Comparison of ENCODE assay signal across 25 cellular contexts in the genomic region with DNA sequence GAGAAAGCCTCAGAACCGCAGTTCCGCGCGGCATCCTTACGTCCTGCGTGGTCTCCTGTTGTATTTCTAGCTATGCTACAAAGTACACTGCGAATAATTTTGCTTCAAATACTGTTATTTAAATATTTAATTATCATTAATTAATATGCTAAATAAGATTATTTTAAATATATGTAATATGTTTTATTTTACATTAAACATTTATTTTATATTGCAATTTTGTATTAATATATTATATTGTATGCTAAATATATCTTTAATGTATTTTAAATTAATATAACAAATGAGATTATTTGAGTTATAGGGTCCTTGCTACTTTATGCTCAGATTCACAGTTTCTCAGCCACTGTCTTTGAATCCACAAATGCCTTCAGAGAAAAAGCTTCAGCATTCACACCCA.
"Had no signal": no experiment of that assay in that cellular context is flagged by ENCODE, and none has a peak within 500 bp of the region (broad histone marks: within the 10 kb centered on the region; RNA-seq: fewer than 3 reads in every experiment).

No MANE protein-coding gene starts in this region.

- H2AFZ ChIP-seq: parathyroid adenoma had no signal

- H3K9me3 Mint-ChIP-seq: mesothelial cell of epicardium; natural killer cell treated with Interleukin-12 subunit alpha and Interleukin-12 subunit beta and Interleukin-15 and Interleukin-18, amount 100 ng/mL, for 72 hours; neural crest cell; type B pancreatic cell had no signal

- H3K4me2 ChIP-seq: smooth muscle cell had no signal

- H3K27ac ChIP-seq: coronary artery, gastrocnemius medialis, parathyroid adenoma, right lobe of liver, testis, tibial artery had no signal

- H3K4me1 ChIP-seq: gastrocnemius medialis, parathyroid adenoma, right lobe of liver, testis, tibial artery had no signal

- DNase-seq: dermis blood vessel endothelial cell; effector memory CD4-positive, alpha-beta T cell; gastrocnemius medialis; mesenchymal stem cell; naive B cell; right lobe of liver; stimulated activated CD4-positive, alpha-beta T cell treated with anti-CD3 and anti-CD28 coated beads, Interleukin-2, amount 100 ng/mL, for 24 hours; stimulated activated CD4-positive, alpha-beta T cell treated with anti-CD3 and anti-CD28 coated beads, Interleukin-4, amount 100 ng/mL, for 24 hours; stimulated activated naive CD4-positive, alpha-beta T cell treated with Interleukin-2 at 50 U/mL for 16 hours; substantia nigra; tibial artery had no signal

- H3K4me3 Mint-ChIP-seq: mesothelial cell of epicardium; naive B cell; natural killer cell treated with Interleukin-12 subunit alpha and Interleukin-12 subunit beta and Interleukin-15 and Interleukin-18, amount 100 ng/mL, for 72 hours; neural crest cell; stimulated activated effector memory CD8-positive, alpha-beta T cell treated with anti-CD3 and anti-CD28 coated beads, Interleukin-12 subunit alpha, Interleukin-12 subunit beta, amount 100 ng/mL, for 72 hours; type B pancreatic cell had no signal

- H3K9ac ChIP-seq: parathyroid adenoma had no signal

- H3K4me1 Mint-ChIP-seq: mesothelial cell of epicardium; naive B cell; neural crest cell; stimulated activated effector memory CD8-positive, alpha-beta T cell treated with anti-CD3 and anti-CD28 coated beads, Interleukin-12 subunit alpha, Interleukin-12 subunit beta, amount 100 ng/mL, for 72 hours had no signal

- H3K27ac Mint-ChIP-seq: mesothelial cell of epicardium; natural killer cell treated with Interleukin-12 subunit alpha and Interleukin-12 subunit beta and Interleukin-15 and Interleukin-18, amount 100 ng/mL, for 72 hours; progenitor cell of endocrine pancreas; stimulated activated effector memory CD8-positive, alpha-beta T cell treated with anti-CD3 and anti-CD28 coated beads, Interleukin-12 subunit alpha, Interleukin-12 subunit beta, amount 100 ng/mL, for 72 hours; type B pancreatic cell had no signal

- FAIRE-seq: keratinocyte had no signal

- ATAC-seq: gastrocnemius medialis; left lobe of liver; mucosa of descending colon; stimulated activated effector memory CD8-positive, alpha-beta T cell treated with anti-CD3 and anti-CD28 coated beads, Interleukin-12 subunit alpha, Interleukin-12 subunit beta, amount 100 ng/mL, for 72 hours had no signal

- H3K36me3 Mint-ChIP-seq: mesothelial cell of epicardium; stimulated activated effector memory CD8-positive, alpha-beta T cell treated with anti-CD3 and anti-CD28 coated beads, Interleukin-12 subunit alpha, Interleukin-12 subunit beta, amount 100 ng/mL, for 72 hours; type B pancreatic cell had no signal

- H3K9me3 ChIP-seq: gastrocnemius medialis, mucosa of descending colon, right lobe of liver, testis had no signal

- H3K4me3 ChIP-seq: coronary artery, gastrocnemius medialis, lung, mucosa of descending colon, right lobe of liver, smooth muscle cell, testis, tibial artery had no signal

- H3K36me3 ChIP-seq: gastrocnemius medialis, right lobe of liver, tibial artery had no signal

- H3K27me3 ChIP-seq: gastrocnemius medialis, right lobe of liver, testis, tibial artery had no signal
